ENCODE assay signal across 10 cellular contexts in genomic region chr12:26196424-26196722, GRCh38. TPM values are rescaled to one million over a fixed set of nuclear protein-coding genes. Genes with fewer than 3 reads are reported as not detected.
DNase-seq lines count a peak whose midpoint lies in the region; ATAC-seq and TF ChIP-seq lines count a peak whose summit lies in the region.
"Had no signal": no experiment of that assay in that cellular context is flagged by ENCODE, and none has a peak within 500 bp of the region (broad histone marks: within the 10 kb centered on the region; RNA-seq: fewer than 3 reads in every experiment).

No MANE protein-coding gene starts in this region.

- no peak overlapping the region for H4K8ac ChIP-seq in trophoblast cell (ENCODE audit: low read depth, low read length)

- CTCF ChIA-PET in BJ (lab: Yijun Ruan, JAX), result interaction anchor here (0.7 to 1.0 kb wide), 2 partner anchors 34 to 179 kb away, joined by 3 read pairs; no protein-coding TSS in a partner anchor

- POLR2A ChIA-PET in BJ (lab: Charles Lee), result interaction anchor here (0.6 kb wide), 1 partner anchor 13 kb away, joined by 5 read pairs; no protein-coding TSS in a partner anchor

- no peaks in the 10 kb centered on the region for H3K9me3 ChIP-seq in WERI-Rb-1 (ENCODE audit: severe bottlenecking)
- H3K9me3 ChIP-seq in trophoblast cell (ENCODE audit: insufficient read depth, low read depth, low read length), result peaks cover 1% of the 10 kb centered on the region
- H3K9me3 ChIP-seq: neutrophil had no signal

- H3K27me3 ChIP-seq in BJ (ENCODE audit: control insufficient read depth, insufficient read depth, low read length) (no peaks in the 10 kb centered on the region), WERI-Rb-1 (ENCODE audit: insufficient read depth, low read depth, severe bottlenecking) (peaks cover 22% of the 10 kb centered on the region), trophoblast cell (ENCODE audit: insufficient read depth, low read length) (peaks cover 3% of the 10 kb centered on the region)

- DNase-seq in BJ (ENCODE audit: low read depth) (no peak), WERI-Rb-1 (no peak), Right ventricle myocardium superior (no peak), trophoblast cell (no peak), foreskin melanocyte (no peak)
- DNase-seq in stimulated activated naive CD4-positive, alpha-beta T cell treated with Interleukin-2 at 50 U/mL for 16 hours (lab: John Stamatoyannopoulos, UW), result no peak
- DNase-seq: T-helper 2 cell had no signal

- H3K18ac ChIP-seq in trophoblast cell (ENCODE audit: low read length), result no peak overlapping the region

- intact Hi-C loops in Right ventricle myocardium superior (cut with DNase I), result loop anchor here (10.0 kb wide), 1 partner anchor 72 kb away; the partner anchor contains the start of gene BHLHE41

- H2AK5ac ChIP-seq in trophoblast cell (ENCODE audit: low read length), result no peak overlapping the region

- H3K4me1 ChIP-seq in trophoblast cell (ENCODE audit: control insufficient read depth in 1 of 2, insufficient read depth in 2 of 2, low read length in 2 of 2), result peaks cover 0 to 4% of the 10 kb centered on the region in 2 experiments

- H3K27ac ChIP-seq in WERI-Rb-1 (no peak overlapping the region), trophoblast cell (ENCODE audit: low read depth, low read length) (no peak overlapping the region)
- H3K27ac ChIP-seq: neutrophil had no signal

- H2AFZ ChIP-seq in trophoblast cell (ENCODE audit: insufficient read depth, low read length, poor library complexity), result no peak overlapping the region

- no peak overlapping the region for H2BK12ac ChIP-seq in trophoblast cell (ENCODE audit: low read length)

- no peak for TF ChIP-seq CTCF in BJ (IDR thresholded peaks at IDR 0.05; ENCODE audit: insufficient read depth, low read depth, low read length)
- no peak for TF ChIP-seq CTCF in WERI-Rb-1 (IDR thresholded peaks at IDR 0.05; ENCODE audit: low read depth, low read length)

- H3K9ac ChIP-seq in trophoblast cell (ENCODE audit: low read length), result no peak overlapping the region

- H3K4me3 ChIP-seq in BJ (ENCODE audit: low read depth, low read length) (peak overlapping the region; percentile 58), WERI-Rb-1 (ENCODE audit: low read depth, low read length) (peak overlapping the region; percentile 60), trophoblast cell (ENCODE audit: low read depth, low read length) (no peak overlapping the region)

- H3K23ac ChIP-seq in trophoblast cell (ENCODE audit: low read length), result no peak overlapping the region

- ATAC-seq in Right ventricle myocardium superior (ENCODE audit: poor library complexity) (peak; percentile 65), GM18867 (IDR thresholded peaks at IDR 0.05; ENCODE audit: unreplicated experiment) (no peak), GM18858 (IDR thresholded peaks at IDR 0.05; ENCODE audit: unreplicated experiment) (no peak)

- H3K4me2 ChIP-seq in trophoblast cell (ENCODE audit: low read length), result peak overlapping the region; percentile 77

- no peak overlapping the region for H3K4ac ChIP-seq in trophoblast cell (ENCODE audit: low read depth, low read length)

- H2BK5ac ChIP-seq in trophoblast cell (ENCODE audit: low read depth, low read length, poor library complexity), result no peak overlapping the region

- no peak overlapping the region for H4K91ac ChIP-seq in trophoblast cell (ENCODE audit: low read depth, low read length)

- no peak overlapping the region for H4K12ac ChIP-seq in trophoblast cell (ENCODE audit: low read depth, low read length)

- H3K79me1 ChIP-seq in trophoblast cell (ENCODE audit: low read length), result peaks cover 2% of the 10 kb centered on the region

- H2BK120ac ChIP-seq in trophoblast cell (ENCODE audit: insufficient read depth, low read length, poor library complexity), result no peak overlapping the region

- no CpG with 5 or more reads among the region's 5 CpGs for whole genome bisulfite sequencing in trophoblast cell (ENCODE audit: extremely low coverage, insufficient coverage, insufficient read length)

- peaks cover 4% of the 10 kb centered on the region for H3K79me2 ChIP-seq in trophoblast cell (ENCODE audit: control insufficient read depth, insufficient read depth, low read length, poor library complexity)

- H3K36me3 ChIP-seq in BJ (ENCODE audit: control insufficient read depth, insufficient read depth, low read length), result no peaks in the 10 kb centered on the region
- H3K36me3 ChIP-seq in WERI-Rb-1, result no peaks in the 10 kb centered on the region
- H3K36me3 ChIP-seq in trophoblast cell (ENCODE audit: control insufficient read depth in 1 of 2, insufficient read depth in 2 of 2, low read length in 2 of 2), result no peaks in the 10 kb centered on the region
- H3K36me3 ChIP-seq: neutrophil had no signal

- H3K14ac ChIP-seq in trophoblast cell (ENCODE audit: low read length), result no peak overlapping the region

RNA-seq across cellular contexts. Expression of gene SSPN, which starts 1.0 kb away (rescaled TPM):
- polyA plus RNA-seq in BJ (2011; rRNA removed), result 29.8 and 37.6 TPM in 2 replicates
- polyA minus RNA-seq in BJ (2011; rRNA and poly(A)+ RNA removed), result 51.8 and 70.6 TPM in 2 replicates
- 51.5 TPM for total RNA-seq in Right ventricle myocardium superior
- polyA plus RNA-seq in trophoblast cell (2013), result 0.74 and 0.90 TPM in 2 replicates
